Comparison of ENCODE assay signal across 1 cellular context in the genomic region with DNA sequence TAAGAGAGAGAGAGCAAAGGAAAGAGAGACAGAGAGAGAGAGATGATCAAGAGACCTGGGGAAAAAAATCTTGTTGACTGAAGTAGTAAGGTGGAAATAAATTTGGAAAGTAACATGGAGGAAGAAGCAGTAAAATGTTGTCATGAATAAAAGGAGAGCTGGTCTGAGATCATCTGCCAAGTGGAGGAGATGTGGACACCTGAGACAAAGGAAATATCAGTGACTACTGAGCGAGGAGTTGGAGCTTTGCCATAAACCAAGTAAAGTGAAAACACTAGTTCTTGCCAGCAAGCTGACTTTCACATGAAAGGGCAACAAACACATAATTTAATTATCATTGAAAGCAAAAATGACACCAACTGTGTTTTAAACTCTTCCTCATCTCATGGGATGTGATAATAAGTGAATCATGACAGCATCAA.
TF ChIP-seq lines count a peak whose summit lies in the region.

No MANE protein-coding gene starts in this region.

TF ChIP-seq in GM12878, 131 proteins besides CTCF, POLR2A, EP300 and RAD21 (continued from another document):
- no peak for TF ChIP-seq STAT3 (IDR thresholded peaks at IDR 0.05; ENCODE audit: low read depth, low read length)
- TF ChIP-seq MAX (IDR thresholded peaks at IDR 0.05; ENCODE audit: low read depth, low read length) = no peak
- TF ChIP-seq EED (IDR thresholded peaks at IDR 0.05; ENCODE audit: low read depth) = no peak
- TF ChIP-seq, protein P1, sequence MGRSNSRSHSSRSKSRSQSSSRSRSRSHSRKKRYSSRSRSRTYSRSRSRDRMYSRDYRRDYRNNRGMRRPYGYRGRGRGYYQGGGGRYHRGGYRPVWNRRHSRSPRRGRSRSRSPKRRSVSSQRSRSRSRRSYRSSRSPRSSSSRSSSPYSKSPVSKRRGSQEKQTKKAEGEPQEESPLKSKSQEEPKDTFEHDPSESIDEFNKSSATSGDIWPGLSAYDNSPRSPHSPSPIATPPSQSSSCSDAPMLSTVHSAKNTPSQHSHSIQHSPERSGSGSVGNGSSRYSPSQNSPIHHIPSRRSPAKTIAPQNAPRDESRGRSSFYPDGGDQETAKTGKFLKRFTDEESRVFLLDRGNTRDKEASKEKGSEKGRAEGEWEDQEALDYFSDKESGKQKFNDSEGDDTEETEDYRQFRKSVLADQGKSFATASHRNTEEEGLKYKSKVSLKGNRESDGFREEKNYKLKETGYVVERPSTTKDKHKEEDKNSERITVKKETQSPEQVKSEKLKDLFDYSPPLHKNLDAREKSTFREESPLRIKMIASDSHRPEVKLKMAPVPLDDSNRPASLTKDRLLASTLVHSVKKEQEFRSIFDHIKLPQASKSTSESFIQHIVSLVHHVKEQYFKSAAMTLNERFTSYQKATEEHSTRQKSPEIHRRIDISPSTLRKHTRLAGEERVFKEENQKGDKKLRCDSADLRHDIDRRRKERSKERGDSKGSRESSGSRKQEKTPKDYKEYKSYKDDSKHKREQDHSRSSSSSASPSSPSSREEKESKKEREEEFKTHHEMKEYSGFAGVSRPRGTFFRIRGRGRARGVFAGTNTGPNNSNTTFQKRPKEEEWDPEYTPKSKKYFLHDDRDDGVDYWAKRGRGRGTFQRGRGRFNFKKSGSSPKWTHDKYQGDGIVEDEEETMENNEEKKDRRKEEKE (IDR thresholded peaks at IDR 0.05) = no peak
- TF ChIP-seq ZNF687 (IDR thresholded peaks at IDR 0.05) = peak; percentile 22; the same call in 1 of the 2 replicates
- no peak for TF ChIP-seq USF2 (IDR thresholded peaks at IDR 0.05; ENCODE audit: borderline replicate concordance, low read depth, low read length)
- TF ChIP-seq NBN (IDR thresholded peaks at IDR 0.05) = peak; percentile 44; the same call in 1 of the 2 replicates
- peak; percentile 55; the same call in 1 of the 2 replicates for TF ChIP-seq CREB1 (IDR thresholded peaks at IDR 0.05; ENCODE audit: low read depth)
- no peak for TF ChIP-seq CBX3 (IDR thresholded peaks at IDR 0.05; ENCODE audit: borderline replicate concordance, low read depth)
- no peak for TF ChIP-seq USF1 (IDR thresholded peaks at IDR 0.05; ENCODE audit: borderline replicate concordance, extremely low read length, insufficient read depth, low read depth, low read length)
- no peak for TF ChIP-seq SKIL (IDR thresholded peaks at IDR 0.05; ENCODE audit: low read depth, poor library complexity, severe bottlenecking)
- TF ChIP-seq RBBP5 (conservative IDR thresholded peaks at IDR 0.05) = no peak
- TF ChIP-seq ZNF24 (IDR thresholded peaks at IDR 0.05) = peak; percentile 65; the same call in 1 of the 2 replicates
- 0 out of 2 replicates have a peak, but pooled peaks have one; percentile 9 for TF ChIP-seq ATF2 (IDR thresholded peaks at IDR 0.05; ENCODE audit: low read length)
- TF ChIP-seq ATF7 (IDR thresholded peaks at IDR 0.05; ENCODE audit: low read depth) = peak; percentile 26; the same call in 1 of the 2 replicates
- no peak for TF ChIP-seq RFX5 (IDR thresholded peaks at IDR 0.05; ENCODE audit: low read depth, low read length)
